18 cellular contexts compared by ENCODE assay signal in genomic region chr1:241839369-241839990, GRCh38. TPM values are rescaled to one million over a fixed set of nuclear protein-coding genes. Genes with fewer than 3 reads are reported as not detected.
A peak's percentile ranks its signal among the peaks of the same experiment; 100 is the strongest.
DNase-seq lines count a peak whose midpoint lies in the region; ATAC-seq, FAIRE-seq and TF ChIP-seq lines count a peak whose summit lies in the region.
"Had no signal": no experiment of that assay in that cellular context is flagged by ENCODE, and none has a peak within 500 bp of the region (broad histone marks: within the 10 kb centered on the region; RNA-seq: fewer than 3 reads in every experiment).

No MANE protein-coding gene starts in this region.

- H3K36me3 ChIP-seq in small intestine (ENCODE audit: control insufficient read depth in 2 of 2, insufficient read depth in 2 of 2, low read length in 2 of 2) (no peaks in the 10 kb centered on the region), Caco-2 (ENCODE audit: control insufficient read depth, insufficient read depth, low read length) (no peaks in the 10 kb centered on the region)
- H3K36me3 ChIP-seq: prostate gland, SJCRH30 had no signal

- no peaks in the 10 kb centered on the region for H3K4me1 ChIP-seq in small intestine (ENCODE audit: control insufficient read depth in 2 of 2, insufficient read depth in 1 of 2, low read depth in 1 of 2, low read length in 1 of 2)
- no peaks in the 10 kb centered on the region for H3K4me1 ChIP-seq in Caco-2
- H3K4me1 ChIP-seq: prostate gland had no signal

- CTCF ChIA-PET in activated naive CD4-positive, alpha-beta T cell treated with anti-CD3 and anti-CD28 coated beads for 36 hours (lab: Charles Lee) = interaction anchor here (1.3 kb wide), 1 partner anchor 227 kb away, joined by 5 read pairs; no protein-coding TSS in a partner anchor
- CTCF ChIA-PET in activated naive CD4-positive, alpha-beta T cell treated with anti-CD3 and anti-CD28 coated beads, Interleukin-2, amount 10 ng/mL, durations not matched to agents 7 days and 5 days (lab: Charles Lee) = interaction anchor here (1.4 to 1.5 kb wide), 2 partner anchors 14 to 229 kb away, joined by 4 read pairs; no protein-coding TSS in a partner anchor
- CTCF ChIA-PET in Caco-2 (lab: Charles Lee) = no interaction called here

- H3K4me3 ChIP-seq in small intestine (ENCODE audit: low read depth in 1 of 2, low read length in 2 of 2) = no peak overlapping the region
- H3K4me3 ChIP-seq in Caco-2 (ENCODE audit: low read depth, low read length) = no peak overlapping the region
- H3K4me3 ChIP-seq: mucosa of descending colon, prostate gland, SJCRH30 had no signal

- no peaks in the 10 kb centered on the region for H3K9me3 Mint-ChIP-seq in activated naive CD4-positive, alpha-beta T cell treated with anti-CD3 and anti-CD28 coated beads for 36 hours
- no peaks in the 10 kb centered on the region for H3K9me3 Mint-ChIP-seq in activated naive CD4-positive, alpha-beta T cell treated with anti-CD3 and anti-CD28 coated beads, Interleukin-2, amount 10 ng/mL, durations not matched to agents 7 days and 5 days
- H3K9me3 Mint-ChIP-seq in stimulated activated effector memory CD8-positive, alpha-beta T cell treated with anti-CD3 and anti-CD28 coated beads, Interleukin-12 subunit alpha, Interleukin-12 subunit beta, amount 100 ng/mL, for 72 hours = no peaks in the 10 kb centered on the region
- no peaks in the 10 kb centered on the region for H3K9me3 Mint-ChIP-seq in Caco-2 (ENCODE audit: unreplicated experiment)

- BruUV-seq in Caco-2 (replicated peaks; lab: Mats Ljungman, UMichigan) = no TSS peak

- no peaks in the 10 kb centered on the region for H3K36me3 Mint-ChIP-seq in activated naive CD4-positive, alpha-beta T cell treated with anti-CD3 and anti-CD28 coated beads for 36 hours (ENCODE audit: low read depth)
- no peaks in the 10 kb centered on the region for H3K36me3 Mint-ChIP-seq in activated naive CD4-positive, alpha-beta T cell treated with anti-CD3 and anti-CD28 coated beads, Interleukin-2, amount 10 ng/mL, durations not matched to agents 7 days and 5 days
- H3K36me3 Mint-ChIP-seq in stimulated activated effector memory CD8-positive, alpha-beta T cell treated with anti-CD3 and anti-CD28 coated beads, Interleukin-12 subunit alpha, Interleukin-12 subunit beta, amount 100 ng/mL, for 72 hours = no peaks in the 10 kb centered on the region
- no peaks in the 10 kb centered on the region for H3K36me3 Mint-ChIP-seq in Caco-2 (ENCODE audit: insufficient read depth, unreplicated experiment)

- H3K4me1 Mint-ChIP-seq in activated naive CD4-positive, alpha-beta T cell treated with anti-CD3 and anti-CD28 coated beads for 36 hours (ENCODE audit: low read depth) = peaks cover 12% of the 10 kb centered on the region
- H3K4me1 Mint-ChIP-seq in activated naive CD4-positive, alpha-beta T cell treated with anti-CD3 and anti-CD28 coated beads, Interleukin-2, amount 10 ng/mL, durations not matched to agents 7 days and 5 days = peaks cover 7% of the 10 kb centered on the region
- no peaks in the 10 kb centered on the region for H3K4me1 Mint-ChIP-seq in stimulated activated effector memory CD8-positive, alpha-beta T cell treated with anti-CD3 and anti-CD28 coated beads, Interleukin-12 subunit alpha, Interleukin-12 subunit beta, amount 100 ng/mL, for 72 hours
- H3K4me1 Mint-ChIP-seq in Caco-2 (ENCODE audit: low read depth, unreplicated experiment) = peaks cover 10% of the 10 kb centered on the region

- H3K27me3 Mint-ChIP-seq in activated naive CD4-positive, alpha-beta T cell treated with anti-CD3 and anti-CD28 coated beads for 36 hours (ENCODE audit: low read depth) = no peaks in the 10 kb centered on the region
- peaks cover 3% of the 10 kb centered on the region for H3K27me3 Mint-ChIP-seq in activated naive CD4-positive, alpha-beta T cell treated with anti-CD3 and anti-CD28 coated beads, Interleukin-2, amount 10 ng/mL, durations not matched to agents 7 days and 5 days
- H3K27me3 Mint-ChIP-seq in Caco-2 (ENCODE audit: insufficient read depth, unreplicated experiment) = peaks cover 5% of the 10 kb centered on the region

- WGBS in small intestine, 3 donors = 81 to 86% (median 83%) methylated on average over 6 of the region's 6 CpGs

- peaks cover 0 to 1% of the 10 kb centered on the region in 2 donors for H3K27me3 ChIP-seq in small intestine (ENCODE audit: control insufficient read depth in 2 of 2, insufficient read depth in 2 of 2, low read length in 2 of 2)
- no peaks in the 10 kb centered on the region for H3K27me3 ChIP-seq in Caco-2 (replicated peaks; ENCODE audit: control insufficient read depth, insufficient read depth, low read length)
- H3K27me3 ChIP-seq: SJCRH30 had no signal

- ATAC-seq in HG02610 (IDR thresholded peaks at IDR 0.05; ENCODE audit: unreplicated experiment) (peak; percentile 85), HG03558 (IDR thresholded peaks at IDR 0.05; ENCODE audit: extremely low read depth, unreplicated experiment) (peak; percentile 56)
- ATAC-seq in stimulated activated effector memory CD8-positive, alpha-beta T cell treated with anti-CD3 and anti-CD28 coated beads, Interleukin-12 subunit alpha, Interleukin-12 subunit beta, amount 100 ng/mL, for 72 hours = peak; percentile 37
- ATAC-seq: mucosa of descending colon had no signal

- H3K9me3 ChIP-seq in small intestine (ENCODE audit: control insufficient read depth, low read depth) (no peaks in the 10 kb centered on the region), Caco-2 (no peaks in the 10 kb centered on the region)
- H3K9me3 ChIP-seq: mucosa of descending colon, prostate gland, SJCRH30 had no signal

- no peak for FAIRE-seq in small intestine (lab: Jason Lieb, UNC)
- FAIRE-seq: A204.1 had no signal

- TF ChIP-seq CTCF in Caco-2 (IDR thresholded peaks at IDR 0.05; ENCODE audit: insufficient read depth in 1 of 2, low read depth in 1 of 2, low read length in 1 of 2, severe bottlenecking in 1 of 2, unreplicated experiment in 1 of 2) = no peak

- no peak overlapping the region for H3K27ac ChIP-seq in small intestine (ENCODE audit: low read depth in 1 of 2, low read length in 1 of 2)
- H3K27ac ChIP-seq: prostate gland, SJCRH30, VCaP had no signal

- H3K4me3 Mint-ChIP-seq in activated naive CD4-positive, alpha-beta T cell treated with anti-CD3 and anti-CD28 coated beads for 36 hours = no peak overlapping the region
- no peak overlapping the region for H3K4me3 Mint-ChIP-seq in activated naive CD4-positive, alpha-beta T cell treated with anti-CD3 and anti-CD28 coated beads, Interleukin-2, amount 10 ng/mL, durations not matched to agents 7 days and 5 days
- H3K4me3 Mint-ChIP-seq in stimulated activated effector memory CD8-positive, alpha-beta T cell treated with anti-CD3 and anti-CD28 coated beads, Interleukin-12 subunit alpha, Interleukin-12 subunit beta, amount 100 ng/mL, for 72 hours = no peak overlapping the region
- H3K4me3 Mint-ChIP-seq in Caco-2 (ENCODE audit: unreplicated experiment) = no peak overlapping the region

- DNase-seq in activated naive CD4-positive, alpha-beta T cell treated with anti-CD3 and anti-CD28 coated beads for 36 hours = no peak
- DNase-seq in activated naive CD4-positive, alpha-beta T cell treated with anti-CD3 and anti-CD28 coated beads, Interleukin-2, amount 10 ng/mL, durations not matched to agents 7 days and 5 days = no peak
- no peak for DNase-seq in stimulated activated effector memory CD8-positive, alpha-beta T cell treated with anti-CD3 and anti-CD28 coated beads, Interleukin-12 subunit alpha, Interleukin-12 subunit beta, amount 100 ng/mL, for 72 hours (ENCODE audit: low spot score in 2 of 2)
- DNase-seq in small intestine (no peak), mesenteric fat pad (ENCODE audit: low spot score) (no peak), Caco-2 (no peak)
- DNase-seq: activated T-cell treated with anti-CD3 and anti-CD28 coated beads for 4 hours; aorta; mucosa of descending colon; NCI-H1417 treated with DMSO at 0.1 percent for 48 hours; NCI-H82; SJCRH30; stimulated activated CD8-positive, alpha-beta memory T cell treated with anti-CD3 and anti-CD28 coated beads, Interleukin-4, amount 100 ng/mL, for 48 hours had no signal

- intact Hi-C loops in activated naive CD4-positive, alpha-beta T cell treated with anti-CD3 and anti-CD28 coated beads for 36 hours (cut with micrococcal nuclease) = no loop called here
- intact Hi-C loops in Caco-2 (cut with micrococcal nuclease; ENCODE audit: unreplicated experiment) = no loop called here

- H3K27ac Mint-ChIP-seq in activated naive CD4-positive, alpha-beta T cell treated with anti-CD3 and anti-CD28 coated beads for 36 hours = peak overlapping the region; percentile 32
- no peak overlapping the region for H3K27ac Mint-ChIP-seq in activated naive CD4-positive, alpha-beta T cell treated with anti-CD3 and anti-CD28 coated beads, Interleukin-2, amount 10 ng/mL, durations not matched to agents 7 days and 5 days
- no peak overlapping the region for H3K27ac Mint-ChIP-seq in stimulated activated effector memory CD8-positive, alpha-beta T cell treated with anti-CD3 and anti-CD28 coated beads, Interleukin-12 subunit alpha, Interleukin-12 subunit beta, amount 100 ng/mL, for 72 hours
- no peak overlapping the region for H3K27ac Mint-ChIP-seq in Caco-2 (ENCODE audit: unreplicated experiment)

- POLR2A ChIA-PET in Caco-2 (lab: Charles Lee) = no interaction called here

RNA-seq across cellular contexts. Expression of gene EXO1, which starts 8.5 kb away (rescaled TPM):
- total RNA-seq in activated naive CD4-positive, alpha-beta T cell treated with anti-CD3 and anti-CD28 coated beads for 36 hours = 10 to 100 TPM; 55.3 to 59.6 TPM
- 1 to 10 TPM in 1 of 3 donors, under 1 TPM in 1, not detected in 1; 0.27 to 3.4 TPM for polyA plus RNA-seq in small intestine
- total RNA-seq in mesenteric fat pad (0.48 TPM), Caco-2 (2022) (18.5 and 19.6 TPM in 2 replicates)

Comparison
In these comparisons a context has a peak if more than half of its experiments do, and no peak if none do; other contexts are left out.
1. RNA of gene EXO1, which starts 8.5 kb away (total RNA-seq): 55.3 to 59.6 TPM in activated naive CD4-positive, alpha-beta T cell treated with anti-CD3 and anti-CD28 coated beads for 36 hours and 18.5 to 19.6 TPM in Caco-2; 0.48 TPM in mesenteric fat pad (single experiment); every median in the first group is over 10 times any median in the second.
2. Peak in every context shown above with its lines, with median percentiles within 50 percentile points of each other: ATAC-seq.